In genomic region chr9:129027685-129028191, GRCh38 we compare ENCODE assay signal across 1 cellular context.
A peak's percentile ranks its signal among the peaks of the same experiment; 100 is the strongest.
TF ChIP-seq lines count a peak whose summit lies in the region.

No MANE protein-coding gene starts in this region.

TF ChIP-seq in HepG2, 621 proteins besides CTCF, POLR2A, EP300 and RAD21 (continued from another document and continues in another):
- TF ChIP-seq ZNF574 (CRISPR knock-in tag; IDR thresholded peaks at IDR 0.05): peak; percentile 26; the same call in 1 of the 2 replicates
- peak; percentile 59; the same call in 1 of the 2 replicates for TF ChIP-seq ZNF777 (CRISPR knock-in tag; IDR thresholded peaks at IDR 0.05)
- TF ChIP-seq, protein P1, sequence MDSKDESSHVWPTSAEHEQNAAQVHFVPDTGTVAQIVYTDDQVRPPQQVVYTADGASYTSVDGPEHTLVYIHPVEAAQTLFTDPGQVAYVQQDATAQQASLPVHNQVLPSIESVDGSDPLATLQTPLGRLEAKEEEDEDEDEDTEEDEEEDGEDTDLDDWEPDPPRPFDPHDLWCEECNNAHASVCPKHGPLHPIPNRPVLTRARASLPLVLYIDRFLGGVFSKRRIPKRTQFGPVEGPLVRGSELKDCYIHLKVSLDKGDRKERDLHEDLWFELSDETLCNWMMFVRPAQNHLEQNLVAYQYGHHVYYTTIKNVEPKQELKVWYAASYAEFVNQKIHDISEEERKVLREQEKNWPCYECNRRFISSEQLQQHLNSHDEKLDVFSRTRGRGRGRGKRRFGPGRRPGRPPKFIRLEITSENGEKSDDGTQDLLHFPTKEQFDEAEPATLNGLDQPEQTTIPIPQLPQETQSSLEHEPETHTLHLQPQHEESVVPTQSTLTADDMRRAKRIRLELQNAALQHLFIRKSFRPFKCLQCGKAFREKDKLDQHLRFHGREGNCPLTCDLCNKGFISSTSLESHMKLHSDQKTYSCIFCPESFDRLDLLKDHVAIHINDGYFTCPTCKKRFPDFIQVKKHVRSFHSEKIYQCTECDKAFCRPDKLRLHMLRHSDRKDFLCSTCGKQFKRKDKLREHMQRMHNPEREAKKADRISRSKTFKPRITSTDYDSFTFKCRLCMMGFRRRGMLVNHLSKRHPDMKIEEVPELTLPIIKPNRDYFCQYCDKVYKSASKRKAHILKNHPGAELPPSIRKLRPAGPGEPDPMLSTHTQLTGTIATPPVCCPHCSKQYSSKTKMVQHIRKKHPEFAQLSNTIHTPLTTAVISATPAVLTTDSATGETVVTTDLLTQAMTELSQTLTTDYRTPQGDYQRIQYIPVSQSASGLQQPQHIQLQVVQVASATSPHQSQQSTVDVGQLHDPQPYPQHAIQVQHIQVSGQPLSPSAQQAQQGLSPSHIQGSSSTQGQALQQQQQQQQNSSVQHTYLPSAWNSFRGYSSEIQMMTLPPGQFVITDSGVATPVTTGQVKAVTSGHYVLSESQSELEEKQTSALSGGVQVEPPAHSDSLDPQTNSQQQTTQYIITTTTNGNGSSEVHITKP (CRISPR knock-in tag; IDR thresholded peaks at IDR 0.05; ENCODE audit: low read depth): no peak
- TF ChIP-seq, protein P2, sequence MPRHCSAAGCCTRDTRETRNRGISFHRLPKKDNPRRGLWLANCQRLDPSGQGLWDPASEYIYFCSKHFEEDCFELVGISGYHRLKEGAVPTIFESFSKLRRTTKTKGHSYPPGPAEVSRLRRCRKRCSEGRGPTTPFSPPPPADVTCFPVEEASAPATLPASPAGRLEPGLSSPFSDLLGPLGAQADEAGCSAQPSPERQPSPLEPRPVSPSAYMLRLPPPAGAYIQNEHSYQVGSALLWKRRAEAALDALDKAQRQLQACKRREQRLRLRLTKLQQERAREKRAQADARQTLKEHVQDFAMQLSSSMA (CRISPR knock-in tag; IDR thresholded peaks at IDR 0.05): peak; percentile 69; the same call in 1 of the 2 replicates
- peak; percentile 61; the same call in 1 of the 2 replicates for TF ChIP-seq ZNF891 (CRISPR knock-in tag; IDR thresholded peaks at IDR 0.05)
- TF ChIP-seq, protein P3, sequence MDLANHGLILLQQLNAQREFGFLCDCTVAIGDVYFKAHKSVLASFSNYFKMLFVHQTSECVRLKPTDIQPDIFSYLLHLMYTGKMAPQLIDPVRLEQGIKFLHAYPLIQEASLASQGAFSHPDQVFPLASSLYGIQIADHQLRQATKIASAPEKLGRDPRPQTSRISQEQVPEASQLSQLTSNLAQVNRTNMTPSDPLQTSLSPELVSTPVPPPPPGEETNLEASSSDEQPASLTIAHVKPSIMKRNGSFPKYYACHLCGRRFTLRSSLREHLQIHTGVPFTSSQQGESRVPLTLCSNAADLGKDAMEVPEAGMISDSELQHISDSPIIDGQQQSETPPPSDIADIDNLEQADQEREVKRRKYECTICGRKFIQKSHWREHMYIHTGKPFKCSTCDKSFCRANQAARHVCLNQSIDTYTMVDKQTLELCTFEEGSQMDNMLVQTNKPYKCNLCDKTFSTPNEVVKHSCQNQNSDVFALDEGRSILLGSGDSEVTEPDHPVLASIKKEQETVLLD (CRISPR knock-in tag; IDR thresholded peaks at IDR 0.05; ENCODE audit: low read depth): peak; percentile 25; the same call in 1 of the 2 replicates
- TF ChIP-seq SAP130 (CRISPR knock-in tag; IDR thresholded peaks at IDR 0.05; ENCODE audit: low read depth): peak; percentile 24; the same call in 1 of the 2 replicates
- TF ChIP-seq ZNF747 (CRISPR knock-in tag; IDR thresholded peaks at IDR 0.05; ENCODE audit: borderline replicate concordance): 0 out of 2 replicates have a peak, but pooled peaks have one; percentile 30
- TF ChIP-seq KDM2A (CRISPR knock-in tag; IDR thresholded peaks at IDR 0.05; ENCODE audit: borderline replicate concordance, low read depth): peak; percentile 30; the same call in 1 of the 2 replicates
- TF ChIP-seq GABPA (IDR thresholded peaks at IDR 0.05; ENCODE audit: low read depth, low read length): peak; percentile 13; the same call in 1 of the 2 replicates
- TF ChIP-seq GABPA (CRISPR knock-in tag; IDR thresholded peaks at IDR 0.05; ENCODE audit: low read depth): no peak
- TF ChIP-seq ZNF225 (CRISPR knock-in tag; IDR thresholded peaks at IDR 0.05): no peak
- no peak for TF ChIP-seq ZSCAN22 (CRISPR knock-in tag; IDR thresholded peaks at IDR 0.05)
- TF ChIP-seq KDM3A (CRISPR knock-in tag; IDR thresholded peaks at IDR 0.05; ENCODE audit: low read depth): peak; percentile 28; the same call in 1 of the 2 replicates
- no peak for TF ChIP-seq JUN (CRISPR knock-in tag; IDR thresholded peaks at IDR 0.05)
- TF ChIP-seq PHF8 (CRISPR knock-in tag; IDR thresholded peaks at IDR 0.05): 0 out of 2 replicates have a peak, but pooled peaks have one; percentile 26
- TF ChIP-seq ELF4 (CRISPR knock-in tag; IDR thresholded peaks at IDR 0.05; ENCODE audit: borderline replicate concordance): no peak
- TF ChIP-seq, protein P4, sequence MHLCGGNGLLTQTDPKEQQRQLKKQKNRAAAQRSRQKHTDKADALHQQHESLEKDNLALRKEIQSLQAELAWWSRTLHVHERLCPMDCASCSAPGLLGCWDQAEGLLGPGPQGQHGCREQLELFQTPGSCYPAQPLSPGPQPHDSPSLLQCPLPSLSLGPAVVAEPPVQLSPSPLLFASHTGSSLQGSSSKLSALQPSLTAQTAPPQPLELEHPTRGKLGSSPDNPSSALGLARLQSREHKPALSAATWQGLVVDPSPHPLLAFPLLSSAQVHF (CRISPR knock-in tag; IDR thresholded peaks at IDR 0.05): 0 out of 2 replicates have a peak, but pooled peaks have one; percentile 46
- peak; percentile 21; the same call in 1 of the 2 replicates for TF ChIP-seq NFKB2 (CRISPR knock-in tag; IDR thresholded peaks at IDR 0.05; ENCODE audit: borderline replicate concordance)
- peak; percentile 59; the same call in 1 of the 2 replicates for TF ChIP-seq ZFP91 (CRISPR knock-in tag; IDR thresholded peaks at IDR 0.05; ENCODE audit: borderline replicate concordance)
- peak; percentile 82 for TF ChIP-seq ZFY (CRISPR knock-in tag; IDR thresholded peaks at IDR 0.05)
- no peak for TF ChIP-seq ZNF367 (CRISPR knock-in tag; IDR thresholded peaks at IDR 0.05; ENCODE audit: borderline replicate concordance)
- TF ChIP-seq DR1 (CRISPR knock-in tag; IDR thresholded peaks at IDR 0.05): 0 out of 2 replicates have a peak, but pooled peaks have one; percentile 49
- TF ChIP-seq, protein P5, sequence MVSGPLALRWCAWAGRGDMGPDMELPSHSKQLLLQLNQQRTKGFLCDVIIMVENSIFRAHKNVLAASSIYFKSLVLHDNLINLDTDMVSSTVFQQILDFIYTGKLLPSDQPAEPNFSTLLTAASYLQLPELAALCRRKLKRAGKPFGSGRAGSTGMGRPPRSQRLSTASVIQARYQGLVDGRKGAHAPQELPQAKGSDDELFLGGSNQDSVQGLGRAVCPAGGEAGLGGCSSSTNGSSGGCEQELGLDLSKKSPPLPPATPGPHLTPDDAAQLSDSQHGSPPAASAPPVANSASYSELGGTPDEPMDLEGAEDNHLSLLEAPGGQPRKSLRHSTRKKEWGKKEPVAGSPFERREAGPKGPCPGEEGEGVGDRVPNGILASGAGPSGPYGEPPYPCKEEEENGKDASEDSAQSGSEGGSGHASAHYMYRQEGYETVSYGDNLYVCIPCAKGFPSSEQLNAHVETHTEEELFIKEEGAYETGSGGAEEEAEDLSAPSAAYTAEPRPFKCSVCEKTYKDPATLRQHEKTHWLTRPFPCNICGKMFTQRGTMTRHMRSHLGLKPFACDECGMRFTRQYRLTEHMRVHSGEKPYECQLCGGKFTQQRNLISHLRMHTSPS (CRISPR knock-in tag; IDR thresholded peaks at IDR 0.05; ENCODE audit: low read depth): peak; percentile 69
- no peak for TF ChIP-seq MATR3 (CRISPR knock-in tag; IDR thresholded peaks at IDR 0.05)
- peak; percentile 54 for TF ChIP-seq AGO2 (optimal IDR thresholded peaks at IDR 0.05; ENCODE audit: low read depth, low read length)
- TF ChIP-seq ZNF251 (CRISPR knock-in tag; IDR thresholded peaks at IDR 0.05): no peak
- TF ChIP-seq, protein P6, sequence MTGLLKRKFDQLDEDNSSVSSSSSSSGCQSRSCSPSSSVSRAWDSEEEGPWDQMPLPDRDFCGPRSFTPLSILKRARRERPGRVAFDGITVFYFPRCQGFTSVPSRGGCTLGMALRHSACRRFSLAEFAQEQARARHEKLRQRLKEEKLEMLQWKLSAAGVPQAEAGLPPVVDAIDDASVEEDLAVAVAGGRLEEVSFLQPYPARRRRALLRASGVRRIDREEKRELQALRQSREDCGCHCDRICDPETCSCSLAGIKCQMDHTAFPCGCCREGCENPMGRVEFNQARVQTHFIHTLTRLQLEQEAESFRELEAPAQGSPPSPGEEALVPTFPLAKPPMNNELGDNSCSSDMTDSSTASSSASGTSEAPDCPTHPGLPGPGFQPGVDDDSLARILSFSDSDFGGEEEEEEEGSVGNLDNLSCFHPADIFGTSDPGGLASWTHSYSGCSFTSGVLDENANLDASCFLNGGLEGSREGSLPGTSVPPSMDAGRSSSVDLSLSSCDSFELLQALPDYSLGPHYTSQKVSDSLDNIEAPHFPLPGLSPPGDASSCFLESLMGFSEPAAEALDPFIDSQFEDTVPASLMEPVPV (CRISPR knock-in tag; IDR thresholded peaks at IDR 0.05): peak; percentile 59; the same call in 1 of the 2 replicates
- TF ChIP-seq ZNF749 (CRISPR knock-in tag; IDR thresholded peaks at IDR 0.05; ENCODE audit: borderline replicate concordance): peak; percentile 78; the same call in 1 of the 2 replicates
- TF ChIP-seq PHF5A (CRISPR knock-in tag; IDR thresholded peaks at IDR 0.05; ENCODE audit: low read depth, unreplicated experiment): no peak
- 0 out of 2 replicates have a peak, but pooled peaks have one; percentile 29 for TF ChIP-seq BORCS8-MEF2B (CRISPR knock-in tag; IDR thresholded peaks at IDR 0.05)
- TF ChIP-seq SALL1 (CRISPR knock-in tag; IDR thresholded peaks at IDR 0.05): peak; percentile 41; the same call in 1 of the 2 replicates
- TF ChIP-seq SP2 (CRISPR knock-in tag; IDR thresholded peaks at IDR 0.05): no peak
- TF ChIP-seq ZNF75D (CRISPR knock-in tag; IDR thresholded peaks at IDR 0.05; ENCODE audit: borderline replicate concordance): no peak
- no peak for TF ChIP-seq ZNF83 (CRISPR knock-in tag; IDR thresholded peaks at IDR 0.05; ENCODE audit: borderline replicate concordance)
- TF ChIP-seq HNRNPLL (IDR thresholded peaks at IDR 0.05; ENCODE audit: low read depth, low read length, poor library complexity, severe bottlenecking): peak; percentile 48
- TF ChIP-seq MEIS2 (CRISPR knock-in tag; IDR thresholded peaks at IDR 0.05): 0 out of 2 replicates have a peak, but pooled peaks have one; percentile 66
- peak; percentile 88; the same call in 1 of the 2 replicates for TF ChIP-seq ADNP (CRISPR knock-in tag; IDR thresholded peaks at IDR 0.05)
- no peak for TF ChIP-seq ATF6 (CRISPR knock-in tag; conservative IDR thresholded peaks at IDR 0.05)
- peak; percentile 87 for TF ChIP-seq NRL (CRISPR knock-in tag; IDR thresholded peaks at IDR 0.05; ENCODE audit: borderline replicate concordance)
- TF ChIP-seq, protein P7, sequence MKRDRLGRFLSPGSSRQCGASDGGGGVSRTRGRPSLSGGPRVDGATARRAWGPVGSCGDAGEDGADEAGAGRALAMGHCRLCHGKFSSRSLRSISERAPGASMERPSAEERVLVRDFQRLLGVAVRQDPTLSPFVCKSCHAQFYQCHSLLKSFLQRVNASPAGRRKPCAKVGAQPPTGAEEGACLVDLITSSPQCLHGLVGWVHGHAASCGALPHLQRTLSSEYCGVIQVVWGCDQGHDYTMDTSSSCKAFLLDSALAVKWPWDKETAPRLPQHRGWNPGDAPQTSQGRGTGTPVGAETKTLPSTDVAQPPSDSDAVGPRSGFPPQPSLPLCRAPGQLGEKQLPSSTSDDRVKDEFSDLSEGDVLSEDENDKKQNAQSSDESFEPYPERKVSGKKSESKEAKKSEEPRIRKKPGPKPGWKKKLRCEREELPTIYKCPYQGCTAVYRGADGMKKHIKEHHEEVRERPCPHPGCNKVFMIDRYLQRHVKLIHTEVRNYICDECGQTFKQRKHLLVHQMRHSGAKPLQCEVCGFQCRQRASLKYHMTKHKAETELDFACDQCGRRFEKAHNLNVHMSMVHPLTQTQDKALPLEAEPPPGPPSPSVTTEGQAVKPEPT (CRISPR knock-in tag; IDR thresholded peaks at IDR 0.05; ENCODE audit: low read depth): no peak
- 0 out of 3 replicates have a peak, but pooled peaks have one; percentile 26 for TF ChIP-seq MXI1 (IDR thresholded peaks at IDR 0.05; ENCODE audit: borderline replicate concordance, low read depth, low read length)
- peak; percentile 59; the same call in 1 of the 2 replicates for TF ChIP-seq ZNF768 (CRISPR knock-in tag; IDR thresholded peaks at IDR 0.05)
